In genomic region chr4:128517739-128518510, GRCh38 we compare ENCODE assay signal across 8 cellular contexts.
DNase-seq lines count a peak whose midpoint lies in the region; ATAC-seq, FAIRE-seq and TF ChIP-seq lines count a peak whose summit lies in the region.

No MANE protein-coding gene starts in this region.

- ATAC-seq in GM19043 (IDR thresholded peaks at IDR 0.05; ENCODE audit: low read depth, unreplicated experiment) (peak; percentile 96), HG03103 (IDR thresholded peaks at IDR 0.05; ENCODE audit: low read depth, unreplicated experiment) (peak; percentile 95)

- no peak overlapping the region for H3K4me3 ChIP-seq in BJ (ENCODE audit: low read depth, low read length)

- DNase-seq in BJ (ENCODE audit: low read depth), result peak; percentile 89
- DNase-seq in RCC 7860 (ENCODE audit: low spot score), result peak; percentile 95
- DNase-seq in erythroblast (lab: John Stamatoyannopoulos, UW), result peak; percentile 93 to 95
- DNase-seq in non-pigmented ciliary epithelial cell (ENCODE audit: low read depth), result peak; percentile 83
- no peak for DNase-seq in effector CD4-positive, alpha-beta T cell
- no peak for DNase-seq in middle frontal gyrus (ENCODE audit: extremely low spot score, low spot score)

- peak; percentile 92 for FAIRE-seq in RCC 7860 (lab: Jason Lieb, UNC)

- POLR2A ChIA-PET in BJ (lab: Charles Lee), result interaction anchor here (0.6 kb wide), 1 partner anchor 10 kb away, joined by 3 read pairs; no protein-coding TSS in a partner anchor

- H3K27me3 ChIP-seq in BJ (ENCODE audit: control insufficient read depth, insufficient read depth, low read length), result no peaks in the 10 kb centered on the region

- CTCF ChIA-PET in BJ (lab: Yijun Ruan, JAX), result interaction anchor here (0.6 to 2.1 kb wide), 6 partner anchors 36 to 134 kb away, joined by 3 to 7 read pairs (median 4); no protein-coding TSS in a partner anchor

- peak; percentile 84 for TF ChIP-seq POLR2A in erythroblast (IDR thresholded peaks at IDR 0.05; ENCODE audit: low read length)

- TF ChIP-seq CTCF in BJ (IDR thresholded peaks at IDR 0.05; ENCODE audit: insufficient read depth, low read depth, low read length), result no peak

- H3K36me3 ChIP-seq in BJ (ENCODE audit: control insufficient read depth, insufficient read depth, low read length), result no peaks in the 10 kb centered on the region

Comparison
In these comparisons a context has a peak if more than half of its experiments do, and no peak if none do; other contexts are left out.
1. DNase-seq: peak in BJ (single experiment), RCC 7860 (single experiment), erythroblast (2 of 2) and non-pigmented ciliary epithelial cell (single experiment); none in effector CD4-positive, alpha-beta T cell (single experiment) and middle frontal gyrus (single experiment).